ENCODE assay signal across 6 cellular contexts in genomic region chr9:136882947-136883283, GRCh38. TPM values are rescaled to one million over a fixed set of nuclear protein-coding genes. Genes with fewer than 3 reads are reported as not detected.
DNase-seq lines count a peak whose midpoint lies in the region; ATAC-seq and TF ChIP-seq lines count a peak whose summit lies in the region.
"Not testable (repeated sequence)": the region's sequence is repeated elsewhere in the genome, so short reads cannot be mapped to it uniquely, and the experiment has no call there.

No MANE protein-coding gene starts in this region.

- H3K4me2 ChIP-seq in BLaER1 treated with 17β-estradiol and CSF1 and Interleukin-3, amounts not matched to agents 10 nM and 100 nM: peak overlapping the region; percentile 82 to 98 (median 89)
- peak overlapping the region; percentile 38 for H3K4me2 ChIP-seq in PC-3 (ENCODE audit: low read length)

- H4K20me1 ChIP-seq in BLaER1 treated with 17β-estradiol and CSF1 and Interleukin-3, amounts not matched to agents 10 nM and 100 nM: peaks cover 0 to 13% (median 12%) of the 10 kb centered on the region in 11 experiments; a peak in 19 of 22 replicates
- H4K20me1 ChIP-seq in PC-3 (ENCODE audit: low read length): not testable (repeated sequence)

- H3K27me3 Mint-ChIP-seq in activated T-cell treated with anti-CD3 and anti-CD28 coated beads, Interleukin-2, amount 50 U/mL, for 24 hours; MCF 10A (ENCODE audit: insufficient read depth, unreplicated experiment): not testable (repeated sequence)

- not testable (repeated sequence) for H2AFZ ChIP-seq in PC-3 (ENCODE audit: low read length)

- peaks cover 30% of the 10 kb centered on the region for H3K36me3 Mint-ChIP-seq in activated T-cell treated with anti-CD3 and anti-CD28 coated beads, Interleukin-2, amount 50 U/mL, for 24 hours (ENCODE audit: low read depth)
- H3K36me3 Mint-ChIP-seq in MCF 10A (ENCODE audit: insufficient read depth, unreplicated experiment): not testable (repeated sequence)

- H3K79me2 ChIP-seq in PC-3 (ENCODE audit: low read length): peaks cover 20% of the 10 kb centered on the region

- not testable (repeated sequence) for H3K9me2 ChIP-seq in PC-3 (replicated peaks; ENCODE audit: low read length)

- H3K4me3 ChIP-seq in BLaER1 treated with 17β-estradiol and CSF1 and Interleukin-3, amounts not matched to agents 10 nM and 100 nM; PC-3 (ENCODE audit: low read length); liver (ENCODE audit: low read depth in 1 of 3, low read length in 3 of 3); skin epidermis: not testable (repeated sequence)

- POLR2A ChIA-PET in PC-3 (lab: Charles Lee; ENCODE audit: unreplicated experiment): not testable (repeated sequence)
- POLR2A ChIA-PET in MCF 10A (lab: Yijun Ruan, JAX): interaction anchor here (0.8 to 3.7 kb wide), 7 partner anchors 15 to 92 kb away, joined by 3 to 19 read pairs (median 5); partner anchors contain the start of gene FBXW5

- ATAC-seq in PC-3: not testable (repeated sequence)

- H3F3A ChIP-seq in PC-3 (ENCODE audit: low read length, unreplicated experiment): not testable (repeated sequence)

- peak overlapping the region in 6 of 11 experiments; percentile 24 to 62 (median 52); a peak in 7 of 22 replicates for H3K27ac ChIP-seq in BLaER1 treated with 17β-estradiol and CSF1 and Interleukin-3, amounts not matched to agents 10 nM and 100 nM
- H3K27ac ChIP-seq in PC-3 (ENCODE audit: low read length): not testable (repeated sequence)
- peak overlapping the region; percentile 48 to 71 for H3K27ac ChIP-seq in liver (ENCODE audit: low read depth in 1 of 2, low read length in 2 of 2)
- peak overlapping the region in 18 of 21 experiments; percentile 47 to 96 (median 83) for H3K27ac ChIP-seq in skin epidermis

- peak in 1 of 2 donors; percentile 1 for TF ChIP-seq RAD21 in liver (IDR thresholded peaks at IDR 0.05)

- not testable (repeated sequence) for H3K9me3 ChIP-seq in BLaER1 treated with 17β-estradiol and CSF1 and Interleukin-3, amounts not matched to agents 10 nM and 100 nM (replicated peaks in 1 of 11); PC-3 (ENCODE audit: low read length); liver (ENCODE audit: control insufficient read depth in 4 of 4, low read length in 3 of 4)

- intact Hi-C loops in PC-3 (cut with micrococcal nuclease); MCF 10A (cut with micrococcal nuclease): not testable (repeated sequence)

- H3K9me3 Mint-ChIP-seq in activated T-cell treated with anti-CD3 and anti-CD28 coated beads, Interleukin-2, amount 50 U/mL, for 24 hours; MCF 10A (ENCODE audit: unreplicated experiment): not testable (repeated sequence)

- peak overlapping the region; percentile 75 for H3K4me3 Mint-ChIP-seq in activated T-cell treated with anti-CD3 and anti-CD28 coated beads, Interleukin-2, amount 50 U/mL, for 24 hours
- peak overlapping the region; percentile 62 for H3K4me3 Mint-ChIP-seq in MCF 10A (ENCODE audit: unreplicated experiment)

- H3K27me3 ChIP-seq in BLaER1 treated with 17β-estradiol and CSF1 and Interleukin-3, amounts not matched to agents 10 nM and 100 nM; PC-3 (ENCODE audit: low read length); liver (ENCODE audit: control insufficient read depth in 4 of 4, insufficient read depth in 4 of 4, low read length in 3 of 4): not testable (repeated sequence)

- CTCF ChIA-PET in PC-3 (lab: Charles Lee): not testable (repeated sequence)
- CTCF ChIA-PET in MCF 10A (lab: Yijun Ruan, JAX): interaction anchor here (1.3 to 2.0 kb wide), 2 partner anchors 41 to 147 kb away, joined by 4 to 7 read pairs; partner anchors contain the start of gene AJM1

- 42% methylated on average over 9 of the region's 9 CpGs for WGBS in liver

- H3K4me1 Mint-ChIP-seq in activated T-cell treated with anti-CD3 and anti-CD28 coated beads, Interleukin-2, amount 50 U/mL, for 24 hours (ENCODE audit: low read depth): peaks cover 52% of the 10 kb centered on the region
- H3K4me1 Mint-ChIP-seq in MCF 10A (ENCODE audit: insufficient read depth, unreplicated experiment): not testable (repeated sequence)

- H3K4me1 ChIP-seq in BLaER1 treated with 17β-estradiol and CSF1 and Interleukin-3, amounts not matched to agents 10 nM and 100 nM: peaks cover 35 to 46% (median 45%) of the 10 kb centered on the region in 10 experiments
- H3K4me1 ChIP-seq in PC-3 (ENCODE audit: insufficient read depth, low read length): peaks cover 10% of the 10 kb centered on the region; the same call in 1 of the 2 replicates
- H3K4me1 ChIP-seq in liver (ENCODE audit: control insufficient read depth in 4 of 4, insufficient read depth in 4 of 4, low read length in 3 of 4): peaks cover 13 to 36% (median 20%) of the 10 kb centered on the region in 4 donors

- H3K9ac ChIP-seq in BLaER1 treated with 17β-estradiol and CSF1 and Interleukin-3, amounts not matched to agents 10 nM and 100 nM: peak overlapping the region in 4 of 11 experiments; percentile 24 to 46 (median 40); a peak in 4 of 22 replicates
- not testable (repeated sequence) for H3K9ac ChIP-seq in PC-3 (ENCODE audit: low read length)
- peak overlapping the region in 1 of 2 donors; percentile 14 for H3K9ac ChIP-seq in liver (ENCODE audit: low read depth in 1 of 2, low read length in 2 of 2)

- H3K27ac Mint-ChIP-seq in activated T-cell treated with anti-CD3 and anti-CD28 coated beads, Interleukin-2, amount 50 U/mL, for 24 hours: peak overlapping the region; percentile 91
- peak overlapping the region; percentile 66 for H3K27ac Mint-ChIP-seq in MCF 10A (ENCODE audit: low read depth, unreplicated experiment)

- DNase-seq in PC-3; activated T-cell treated with anti-CD3 and anti-CD28 coated beads, Interleukin-2, amount 50 U/mL, for 24 hours; MCF 10A (ENCODE audit: unreplicated experiment): not testable (repeated sequence)

- not testable (repeated sequence) for BruUV-seq in PC-3 (replicated peaks; lab: Mats Ljungman, UMichigan); MCF 10A (replicated peaks; lab: Mats Ljungman, UMichigan)

- TF ChIP-seq CTCF in PC-3 (conservative IDR thresholded peaks at IDR 0.05; ENCODE audit: low read depth, low read length); MCF 10A (IDR thresholded peaks at IDR 0.05; ENCODE audit: unreplicated experiment); liver (IDR thresholded peaks at IDR 0.05; ENCODE audit: low read depth, low read length, missing input control): not testable (repeated sequence)

- not testable (repeated sequence) for H3K36me3 ChIP-seq in BLaER1 treated with 17β-estradiol and CSF1 and Interleukin-3, amounts not matched to agents 10 nM and 100 nM; PC-3 (ENCODE audit: low read depth, low read length); liver (ENCODE audit: control insufficient read depth in 4 of 4, insufficient read depth in 3 of 4, low read depth in 1 of 4, low read length in 3 of 4)

TF ChIP-seq in liver, 16 proteins besides CTCF, POLR2A, EP300 and RAD21:
- TF ChIP-seq RXRA (IDR thresholded peaks at IDR 0.05): peak in 1 of 2 donors; percentile 3

RNA-seq across cellular contexts. Expression of gene TRAF2, which starts 3.4 kb away (rescaled TPM):
- total RNA-seq in PC-3 (2014; rRNA removed) (11.5 and 25.4 TPM in 2 replicates), MCF 10A (2022) (10.7 and 14.1 TPM in 2 replicates), liver (10 to 100 TPM in 1 of 2 donors, 1 to 10 TPM in 1; 7.5 to 14.9 TPM)
- polyA plus RNA-seq in liver: 1 to 10 TPM; 4.7 to 6.1 TPM

RNA-seq across cellular contexts. Expression of gene EDF1, which starts 16.8 kb away (rescaled TPM):
- 544 and 562 TPM in 2 replicates for total RNA-seq in PC-3 (2014; rRNA removed)
- total RNA-seq in MCF 10A (2022): 480 and 581 TPM in 2 replicates
- total RNA-seq in liver: 100 to 1,000 TPM; 123 to 248 TPM
- polyA plus RNA-seq in liver: 100 to 1,000 TPM; 289 to 513 TPM

RNA-seq across cellular contexts. Expression of gene MAMDC4, which starts 30.8 kb away (rescaled TPM):
- total RNA-seq in PC-3 (2014; rRNA removed) (3.0 and 5.3 TPM in 2 replicates), MCF 10A (2022) (11.8 and 14.1 TPM in 2 replicates), liver (1 to 10 TPM; 4.0 to 8.1 TPM)
- 1 to 10 TPM; 2.4 to 3.9 TPM for polyA plus RNA-seq in liver

RNA-seq across cellular contexts. Expression of gene PHPT1, which starts 33.7 kb away (rescaled TPM):
- total RNA-seq in PC-3 (2014; rRNA removed): 83.2 and 111 TPM in 2 replicates
- total RNA-seq in MCF 10A (2022): 173 and 193 TPM in 2 replicates
- total RNA-seq in liver: 10 to 100 TPM; 23.2 to 40.4 TPM
- 10 to 100 TPM; 44.2 to 83.1 TPM for polyA plus RNA-seq in liver

RNA-seq across cellular contexts. Expression of gene AJM1, which starts 40.6 kb away (rescaled TPM):
- 1.4 and 2.6 TPM in 2 replicates for total RNA-seq in PC-3 (2014; rRNA removed)
- total RNA-seq in MCF 10A (2022): 5.6 and 5.7 TPM in 2 replicates
- total RNA-seq in liver: 1 to 10 TPM in 1 of 2 donors, under 1 TPM in 1; 0.56 to 2.3 TPM
- polyA plus RNA-seq in liver: 1 to 10 TPM in 1 of 2 donors, under 1 TPM in 1; 0.61 to 1.0 TPM
